ENCODE assay signal across 8 cellular contexts in genomic region chr18:54223568-54224241, GRCh38. TPM values are rescaled to one million over a fixed set of nuclear protein-coding genes. Genes with fewer than 3 reads are reported as not detected.
DNase-seq lines count a peak whose midpoint lies in the region; ATAC-seq lines count a peak whose summit lies in the region.

No MANE protein-coding gene starts in this region.

- peaks cover 25 to 52% (median 44%) of the 10 kb centered on the region in 4 donors for H3K4me1 Mint-ChIP-seq in CD4-positive, CD25-positive, alpha-beta regulatory T cell
- peaks cover 32 to 58% (median 56%) of the 10 kb centered on the region in 3 donors for H3K4me1 Mint-ChIP-seq in naive B cell

- H3K27me3 ChIP-seq in CD4-positive, CD25-positive, alpha-beta regulatory T cell (ENCODE audit: control insufficient read depth, insufficient read depth, low read length): no peaks in the 10 kb centered on the region
- no peaks in the 10 kb centered on the region for H3K27me3 ChIP-seq in NT2/D1 (ENCODE audit: insufficient read depth, insufficient read length)

- H3K4me1 ChIP-seq in CD4-positive, CD25-positive, alpha-beta regulatory T cell (ENCODE audit: control insufficient read depth, insufficient read depth, low read length, poor library complexity, severe bottlenecking): peaks cover 44% of the 10 kb centered on the region
- H3K4me1 ChIP-seq in NT2/D1 (ENCODE audit: insufficient read depth, insufficient read length): no peaks in the 10 kb centered on the region

- peak overlapping the region; percentile 80 for H3K9ac ChIP-seq in NT2/D1 (ENCODE audit: insufficient read length, low read depth)

- H3K9me3 ChIP-seq in CD4-positive, CD25-positive, alpha-beta regulatory T cell (ENCODE audit: control insufficient read depth in 2 of 2, low read length in 2 of 2): no peaks in the 10 kb centered on the region
- H3K9me3 ChIP-seq in NT2/D1 (ENCODE audit: insufficient read depth, low read length): no peaks in the 10 kb centered on the region

- peak overlapping the region; percentile 86 for H3K27ac ChIP-seq in CD4-positive, CD25-positive, alpha-beta regulatory T cell (ENCODE audit: insufficient read depth, low read length, poor library complexity, severe bottlenecking)
- peak overlapping the region; percentile 24 for H3K27ac ChIP-seq in substantia nigra (ENCODE audit: low read depth, low read length, poor library complexity, severe bottlenecking)

- H3K4me3 ChIP-seq in CD4-positive, CD25-positive, alpha-beta regulatory T cell (ENCODE audit: low read depth, low read length): peak overlapping the region; percentile 80
- peak overlapping the region; percentile 70 for H3K4me3 ChIP-seq in NT2/D1 (ENCODE audit: insufficient read length, low read depth)

- peak overlapping the region; percentile 86 to 96 (median 95) for H3K27ac Mint-ChIP-seq in CD4-positive, CD25-positive, alpha-beta regulatory T cell
- H3K27ac Mint-ChIP-seq in naive B cell: peak overlapping the region; percentile 95 to 99 (median 96)

- peak in 2 of 3 donors; percentile 28 to 54 for DNase-seq in CD4-positive, CD25-positive, alpha-beta regulatory T cell
- DNase-seq in NT2/D1 (ENCODE audit: low read depth, low spot score) (no peak), naive B cell (peak; percentile 44), substantia nigra (lab: John Stamatoyannopoulos, UW) (peak in 15 of 49 donors; percentile 15 to 72 (median 22))
- DNase-seq in activated T-cell treated with anti-CD3 and anti-CD28 coated beads, Interleukin-2, amount 50 U/mL, for 1 hour: peak; percentile 46

- no peaks in the 10 kb centered on the region for H3K9me3 Mint-ChIP-seq in CD4-positive, CD25-positive, alpha-beta regulatory T cell
- no peaks in the 10 kb centered on the region for H3K9me3 Mint-ChIP-seq in naive B cell

- no peak for ATAC-seq in CD4-positive, CD25-positive, alpha-beta regulatory T cell (ENCODE audit: low read depth in 2 of 2)
- ATAC-seq in GM19463 (IDR thresholded peaks at IDR 0.05; ENCODE audit: unreplicated experiment) (peak; percentile 15), HG03565 (IDR thresholded peaks at IDR 0.05; ENCODE audit: unreplicated experiment) (peak; percentile 9), esophagus mucosa (peak; percentile 72), naive B cell (ENCODE audit: low read depth in 2 of 2) (peak; percentile 20)

- H3K36me3 Mint-ChIP-seq in CD4-positive, CD25-positive, alpha-beta regulatory T cell: peaks cover 8% of the 10 kb centered on the region
- no peaks in the 10 kb centered on the region for H3K36me3 Mint-ChIP-seq in naive B cell

- peaks cover 4% of the 10 kb centered on the region for H3K27me3 Mint-ChIP-seq in CD4-positive, CD25-positive, alpha-beta regulatory T cell
- no peaks in the 10 kb centered on the region for H3K27me3 Mint-ChIP-seq in naive B cell

- H3K4me3 Mint-ChIP-seq in CD4-positive, CD25-positive, alpha-beta regulatory T cell: peak overlapping the region; percentile 85 to 97 (median 94)
- H3K4me3 Mint-ChIP-seq in naive B cell: peak overlapping the region; percentile 84 to 97 (median 94)

- H3K36me3 ChIP-seq in CD4-positive, CD25-positive, alpha-beta regulatory T cell (ENCODE audit: control insufficient read depth, insufficient read depth, low read length): no peaks in the 10 kb centered on the region
- H3K36me3 ChIP-seq in NT2/D1 (ENCODE audit: insufficient read depth, insufficient read length, low read length): peaks cover 4% of the 10 kb centered on the region

RNA-seq across cellular contexts. Expression of gene MBD2, which starts 0.8 kb away (rescaled TPM):
- 132 TPM for total RNA-seq in CD4-positive, CD25-positive, alpha-beta regulatory T cell
- polyA plus RNA-seq in CD4-positive, CD25-positive, alpha-beta regulatory T cell: 10 to 100 TPM in 3 of 4 donors, 1 to 10 TPM in 1; 8.4 to 26.8 (median 18.5) TPM
- total RNA-seq in esophagus mucosa: 175 TPM
- 10 to 100 TPM; 11.5 to 39.0 (median 22.7) TPM for polyA plus RNA-seq in naive B cell (ENCODE audit: low read depth in 6 of 6)

RNA-seq across cellular contexts. Expression of gene POLI, which starts 45.6 kb away (rescaled TPM):
- 16.6 TPM for total RNA-seq in CD4-positive, CD25-positive, alpha-beta regulatory T cell
- polyA plus RNA-seq in CD4-positive, CD25-positive, alpha-beta regulatory T cell: 1 to 10 TPM; 4.1 to 8.4 (median 6.1) TPM
- 11.2 TPM for total RNA-seq in esophagus mucosa
- polyA plus RNA-seq in naive B cell (ENCODE audit: low read depth in 6 of 6): 10 to 100 TPM in 1 of 6 donors, 1 to 10 TPM in 4, not detected in 1; 5.1 to 10.5 (median 7.7) TPM

Comparison
In these comparisons a context has a peak if more than half of its experiments do, and no peak if none do; other contexts are left out.
1. ATAC-seq: peak in GM19463 (single experiment), HG03565 (single experiment), esophagus mucosa (single experiment) and naive B cell (2 of 2); none in CD4-positive, CD25-positive, alpha-beta regulatory T cell (0 of 2).